In genomic region chr6:34819571-34820480, GRCh38 we compare ENCODE assay signal across 1 cellular context.
TF ChIP-seq lines count a peak whose summit lies in the region.

No MANE protein-coding gene starts in this region.

TF ChIP-seq in HepG2, 621 proteins besides CTCF, POLR2A, EP300 and RAD21 (continued from another document):
- no peak for TF ChIP-seq SIN3A (IDR thresholded peaks at IDR 0.05; ENCODE audit: borderline replicate concordance, low read depth, low read length)
- TF ChIP-seq RBM22 (optimal IDR thresholded peaks at IDR 0.05; ENCODE audit: low read length): peak; percentile 57
- peak; percentile 70 for TF ChIP-seq MAFF (IDR thresholded peaks at IDR 0.05; ENCODE audit: low read depth, low read length)
